Comparison of ENCODE assay signal across 24 cellular contexts in genomic region chr5:168415971-168416370, GRCh38.
DNase-seq lines count a peak whose midpoint lies in the region; ATAC-seq and TF ChIP-seq lines count a peak whose summit lies in the region.
"Had no signal": no experiment of that assay in that cellular context is flagged by ENCODE, and none has a peak within 500 bp of the region (broad histone marks: within the 10 kb centered on the region; RNA-seq: fewer than 3 reads in every experiment).

No MANE protein-coding gene starts in this region.

- H3K27ac ChIP-seq in SJCRH30: no peak overlapping the region
- H3K27ac ChIP-seq in spleen: no peak overlapping the region
- H3K27ac ChIP-seq: 22Rv1; A549; BLaER1 treated with 17β-estradiol and CSF1 and Interleukin-3, amounts not matched to agents 10 nM and 100 nM; C4-2B had no signal

- no peaks in the 10 kb centered on the region for H3K9me3 Mint-ChIP-seq in progenitor cell of endocrine pancreas (ENCODE audit: low read depth)
- H3K9me3 Mint-ChIP-seq: CD4-positive, alpha-beta memory T cell; CD8-positive, alpha-beta memory T cell had no signal

- 79 to 94% (median 84%) methylated on average over 6 of the region's 6 CpGs for WGBS in spleen, 5 donors

- H3K36me3 ChIP-seq in SJCRH30 (no peaks in the 10 kb centered on the region), spleen (no peaks in the 10 kb centered on the region)

- ATAC-seq in GM21717 (IDR thresholded peaks at IDR 0.05; ENCODE audit: unreplicated experiment): no peak
- ATAC-seq: A549, GM12878 had no signal

- peak overlapping the region; percentile 16 for H3K27ac Mint-ChIP-seq in progenitor cell of endocrine pancreas
- H3K27ac Mint-ChIP-seq: B cell; CD4-positive, alpha-beta memory T cell; CD8-positive, alpha-beta memory T cell had no signal

- no peak for TF ChIP-seq POLR2A in spleen (IDR thresholded peaks at IDR 0.05)

- H3K4me1 Mint-ChIP-seq in progenitor cell of endocrine pancreas (ENCODE audit: low read depth): no peaks in the 10 kb centered on the region
- H3K4me1 Mint-ChIP-seq: B cell had no signal

- H3K9me3 ChIP-seq in SJCRH30 (replicated peaks): no peaks in the 10 kb centered on the region
- H3K9me3 ChIP-seq in spleen: no peaks in the 10 kb centered on the region
- H3K9me3 ChIP-seq: A549; BLaER1 treated with 17β-estradiol and CSF1 and Interleukin-3, amounts not matched to agents 10 nM and 100 nM had no signal

- H3K27me3 ChIP-seq in SJCRH30 (no peaks in the 10 kb centered on the region), spleen (replicated peaks in 1 of 7) (no peaks in the 10 kb centered on the region)
- H3K27me3 ChIP-seq: BLaER1 treated with 17β-estradiol and CSF1 and Interleukin-3, amounts not matched to agents 10 nM and 100 nM had no signal

- H3K4me3 Mint-ChIP-seq in progenitor cell of endocrine pancreas (ENCODE audit: low read depth): no peak overlapping the region
- H3K4me3 Mint-ChIP-seq: B cell; CD4-positive, alpha-beta memory T cell; CD8-positive, alpha-beta memory T cell had no signal

- peaks cover 24% of the 10 kb centered on the region for H3K36me3 Mint-ChIP-seq in progenitor cell of endocrine pancreas (ENCODE audit: insufficient read depth)
- H3K36me3 Mint-ChIP-seq: CD4-positive, alpha-beta memory T cell; CD8-positive, alpha-beta memory T cell had no signal

- peaks cover 20% of the 10 kb centered on the region for H3K4me1 ChIP-seq in SJCRH30
- H3K4me1 ChIP-seq in spleen: no peaks in the 10 kb centered on the region

- H3K4me3 ChIP-seq in SJCRH30 (no peak overlapping the region), spleen (no peak overlapping the region)
- H3K4me3 ChIP-seq: A549; BLaER1 treated with 17β-estradiol and CSF1 and Interleukin-3, amounts not matched to agents 10 nM and 100 nM; GM12878 had no signal

- no peaks in the 10 kb centered on the region for H3K27me3 Mint-ChIP-seq in progenitor cell of endocrine pancreas
- H3K27me3 Mint-ChIP-seq: B cell; CD4-positive, alpha-beta memory T cell had no signal

- peak; percentile 12 for DNase-seq in LHCN-M2 (ENCODE audit: low read depth)
- peak; percentile 50 to 53 for DNase-seq in SJCRH30
- DNase-seq in progenitor cell of endocrine pancreas (ENCODE audit: low spot score, unreplicated experiment): no peak
- peak; percentile 36 for DNase-seq in spleen
- DNase-seq in activated CD8-positive, alpha-beta memory T cell treated with anti-CD3 and anti-CD28 coated beads, Interleukin-2, amount 50 U/mL, for 48 hours: no peak
- DNase-seq in activated CD4-positive, alpha-beta T cell treated with anti-CD3 and anti-CD28 coated beads for 4 hours: no peak
- DNase-seq: AML-193; CD4-positive, alpha-beta memory T cell; CD8-positive, alpha-beta memory T cell; COR-L47; DMS 273 treated with DMSO at 0.1 percent for 48 hours; DMS153; DMS53; DMS79; DND-41; EL; GDM1 had no signal

- TF ChIP-seq CTCF in progenitor cell of endocrine pancreas (IDR thresholded peaks at IDR 0.05; ENCODE audit: unreplicated experiment) (no peak), spleen (IDR thresholded peaks at IDR 0.05 in 8 of 11, conservative IDR thresholded peaks at IDR 0.05 in 3 of 11) (no peak)

- intact Hi-C loops in spleen (cut with DNase I; ENCODE audit: low total_unique reads): no loop called here

Comparison
In these comparisons a context has a peak if more than half of its experiments do, and no peak if none do; other contexts are left out.
1. DNase-seq: peak in LHCN-M2 (single experiment), SJCRH30 (2 of 2) and spleen (single experiment); none in progenitor cell of endocrine pancreas (single experiment), activated CD8-positive, alpha-beta memory T cell treated with anti-CD3 and anti-CD28 coated beads, Interleukin-2, amount 50 U/mL, for 48 hours (single experiment) and activated CD4-positive, alpha-beta T cell treated with anti-CD3 and anti-CD28 coated beads for 4 hours (0 of 2).